In genomic region chr1:227955808-227956207, GRCh38 we compare ENCODE assay signal across 28 cellular contexts. TPM values are rescaled to one million over a fixed set of nuclear protein-coding genes. Genes with fewer than 3 reads are reported as not detected.
"Had no signal": no experiment of that assay in that cellular context is flagged by ENCODE, and none has a peak within 500 bp of the region (broad histone marks: within the 10 kb centered on the region; RNA-seq: fewer than 3 reads in every experiment).

No MANE protein-coding gene starts in this region.

- H3K36me3 ChIP-seq: stomach, suprapubic skin, thoracic aorta, thyroid gland, tibial artery, tibial nerve, transverse colon, upper lobe of left lung, upper lobe of right lung, uterus, vagina had no signal

- H3K9me3 ChIP-seq: suprapubic skin, testis, thoracic aorta, thyroid gland, transverse colon, uterus, vagina had no signal

- H3K4me1 ChIP-seq: testis, thyroid gland, tibial artery, transverse colon, upper lobe of left lung, upper lobe of right lung, uterus had no signal

- H3K27ac ChIP-seq: stomach, suprapubic skin, testis, thoracic aorta, thyroid gland, tibial artery, tibial nerve, transverse colon, upper lobe of left lung, upper lobe of right lung, uterus, vagina had no signal

- DNase-seq: stimulated activated CD4-positive, alpha-beta T cell treated with anti-CD3 and anti-CD28 coated beads, Interleukin-2, amount 100 ng/mL, for 48 hours; stimulated activated CD4-positive, alpha-beta T cell treated with anti-CD3 and anti-CD28 coated beads, Interleukin-4, amount 100 ng/mL, for 1 hour; stimulated activated CD4-positive, alpha-beta T cell treated with anti-CD3 and anti-CD28 coated beads, Interleukin-4, amount 100 ng/mL, for 24 hours; stimulated activated CD4-positive, alpha-beta T cell treated with anti-CD3 and anti-CD28 coated beads, Interleukin-4, amount 100 ng/mL, for 4 hours; stimulated activated CD8-positive, alpha-beta memory T cell treated with anti-CD3 and anti-CD28 coated beads, Interleukin-4, amount 100 ng/mL, for 48 hours; stimulated activated naive B cell treated with anti-CD40 and anti-IgM and Interleukin-4, amounts not matched to agents 10 μg/mL and 1 μg/mL and 100 μg/mL, for 72 hours; stimulated activated naive CD4-positive, alpha-beta T cell; stimulated activated naive CD4-positive, alpha-beta T cell treated with Interleukin-2 at 50 U/mL for 16 hours; stimulated activated naive CD8-positive, alpha-beta T cell treated with anti-CD3 and anti-CD28 coated beads, Interleukin-15, amount 100 ng/mL, for 72 hours; stimulated activated naive CD8-positive, alpha-beta T cell treated with anti-CD3 and anti-CD28 coated beads, Interleukin-15, Interleukin-2, amounts not matched to agents 100 U/mL and 50 U/mL, for 24 hours; stomach; substantia nigra; testis; thyroid gland; tibial artery; transverse colon; trophoblast cell; upper lobe of left lung; upper lobe of right lung; uterus had no signal

- H3K27me3 ChIP-seq: testis, tibial nerve, upper lobe of left lung, uterus, vagina had no signal

- H3K4me3 ChIP-seq: stomach, suprapubic skin, testis, thoracic aorta, thyroid gland, tibial artery, tibial nerve, transverse colon, upper lobe of left lung, upper lobe of right lung, uterus, vagina had no signal

- FAIRE-seq: urothelium cell line had no signal

RNA-seq across cellular contexts. Expression of gene WNT3A, which starts 51.0 kb away (rescaled TPM):
- total RNA-seq: stomach, subcutaneous adipose tissue, temporal lobe, thoracic aorta, thyroid gland, tibial nerve, transverse colon, urinary bladder, uterus, vagina had no signal
